Comparison of ENCODE assay signal across 24 cellular contexts in the genomic region with DNA sequence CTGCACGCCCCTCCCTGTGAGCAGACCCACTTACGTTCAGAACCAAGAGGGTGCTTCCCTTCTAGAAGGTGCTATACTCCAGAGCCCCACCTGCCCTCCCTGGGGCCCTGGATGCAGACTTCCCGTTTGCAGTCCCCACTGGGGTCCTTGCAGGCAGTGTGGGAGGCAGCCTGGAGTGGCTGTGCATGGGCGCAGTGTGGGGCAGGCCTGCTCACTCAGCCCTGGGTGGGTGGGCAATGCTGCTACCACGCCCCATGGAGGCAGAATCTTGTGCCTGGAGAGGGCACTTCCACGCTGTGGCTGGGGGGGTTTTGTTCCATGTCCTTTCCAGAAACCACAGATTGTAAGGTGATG.
DNase-seq lines count a peak whose midpoint lies in the region; ATAC-seq and TF ChIP-seq lines count a peak whose summit lies in the region.
"Had no signal": no experiment of that assay in that cellular context is flagged by ENCODE, and none has a peak within 500 bp of the region (broad histone marks: within the 10 kb centered on the region; RNA-seq: fewer than 3 reads in every experiment).

No MANE protein-coding gene starts in this region.

- no peaks in the 10 kb centered on the region for H3K27me3 Mint-ChIP-seq in activated T-cell treated with anti-CD3 and anti-CD28 coated beads, Interleukin-2, amount 50 U/mL, for 24 hours
- no peaks in the 10 kb centered on the region for H3K27me3 Mint-ChIP-seq in activated T-cell treated with anti-CD3 and anti-CD28 coated beads, Interleukin-2, amount 50 U/mL, for 72 hours (ENCODE audit: low read depth)
- peaks cover 5% of the 10 kb centered on the region for H3K27me3 Mint-ChIP-seq in glutamatergic neuron (ENCODE audit: unreplicated experiment)
- H3K27me3 Mint-ChIP-seq: CD4-positive, CD25-positive, alpha-beta regulatory T cell; dendritic cell treated with granulocyte-macrophage colony-stimulating factor and Interleukin-4, amounts not matched to agents 40 ng/mL and 50 ng/mL, for 4 days; naive thymus-derived CD4-positive, alpha-beta T cell had no signal

- H3K4me1 ChIP-seq in HEK293 (ENCODE audit: control insufficient read depth, insufficient read depth, low read length), result no peaks in the 10 kb centered on the region
- H3K4me1 ChIP-seq: breast epithelium had no signal

- H3K4me3 Mint-ChIP-seq in activated T-cell treated with anti-CD3 and anti-CD28 coated beads, Interleukin-2, amount 50 U/mL, for 24 hours, result no peak overlapping the region
- no peak overlapping the region for H3K4me3 Mint-ChIP-seq in activated T-cell treated with anti-CD3 and anti-CD28 coated beads, Interleukin-2, amount 50 U/mL, for 72 hours
- H3K4me3 Mint-ChIP-seq in glutamatergic neuron (ENCODE audit: unreplicated experiment), result no peak overlapping the region
- H3K4me3 Mint-ChIP-seq: activated T-helper 1 cell treated with anti-CD3 and anti-CD28 coated beads, Interleukin-12 subunit alpha, Interleukin-12 subunit beta, Interleukin-2, Interleukin-4 antibody, amounts not matched to agents 30 ng/mL and 10 ng/mL and 1 ng/mL, durations not matched to agents 14 hours and 24 hours and 36 hours; CD4-positive, CD25-positive, alpha-beta regulatory T cell; dendritic cell treated with granulocyte-macrophage colony-stimulating factor and Interleukin-4, amounts not matched to agents 40 ng/mL and 50 ng/mL, for 4 days; naive thymus-derived CD4-positive, alpha-beta T cell had no signal

- H3K4me1 Mint-ChIP-seq in activated T-cell treated with anti-CD3 and anti-CD28 coated beads, Interleukin-2, amount 50 U/mL, for 24 hours (ENCODE audit: low read depth), result no peaks in the 10 kb centered on the region
- H3K4me1 Mint-ChIP-seq in activated T-cell treated with anti-CD3 and anti-CD28 coated beads, Interleukin-2, amount 50 U/mL, for 72 hours (ENCODE audit: low read depth), result no peaks in the 10 kb centered on the region
- no peaks in the 10 kb centered on the region for H3K4me1 Mint-ChIP-seq in glutamatergic neuron (ENCODE audit: low read depth, unreplicated experiment)
- H3K4me1 Mint-ChIP-seq: CD4-positive, CD25-positive, alpha-beta regulatory T cell had no signal

- H3K36me3 Mint-ChIP-seq in activated T-cell treated with anti-CD3 and anti-CD28 coated beads, Interleukin-2, amount 50 U/mL, for 24 hours (ENCODE audit: low read depth), result peaks cover 6% of the 10 kb centered on the region
- H3K36me3 Mint-ChIP-seq in activated T-cell treated with anti-CD3 and anti-CD28 coated beads, Interleukin-2, amount 50 U/mL, for 72 hours (ENCODE audit: insufficient read depth in 2 of 2), result no peaks in the 10 kb centered on the region
- H3K36me3 Mint-ChIP-seq in glutamatergic neuron (ENCODE audit: unreplicated experiment), result no peaks in the 10 kb centered on the region
- H3K36me3 Mint-ChIP-seq: CD4-positive, CD25-positive, alpha-beta regulatory T cell had no signal

- H3K27ac Mint-ChIP-seq in activated T-cell treated with anti-CD3 and anti-CD28 coated beads, Interleukin-2, amount 50 U/mL, for 24 hours, result no peak overlapping the region
- no peak overlapping the region for H3K27ac Mint-ChIP-seq in activated T-cell treated with anti-CD3 and anti-CD28 coated beads, Interleukin-2, amount 50 U/mL, for 72 hours
- H3K27ac Mint-ChIP-seq in glutamatergic neuron (ENCODE audit: unreplicated experiment), result no peak overlapping the region
- H3K27ac Mint-ChIP-seq: activated T-helper 1 cell treated with anti-CD3 and anti-CD28 coated beads, Interleukin-12 subunit alpha, Interleukin-12 subunit beta, Interleukin-2, Interleukin-4 antibody, amounts not matched to agents 30 ng/mL and 10 ng/mL and 1 ng/mL, durations not matched to agents 14 hours and 24 hours and 36 hours; CD4-positive, CD25-positive, alpha-beta regulatory T cell; dendritic cell treated with granulocyte-macrophage colony-stimulating factor and Interleukin-4, amounts not matched to agents 40 ng/mL and 50 ng/mL, for 4 days; naive thymus-derived CD4-positive, alpha-beta T cell had no signal

- CTCF ChIA-PET in HEK293 (lab: Yijun Ruan, JAX), result no interaction called here

- no peak overlapping the region for H3K4me3 ChIP-seq in HEK293 (ENCODE audit: low read depth, low read length)
- H3K4me3 ChIP-seq: breast epithelium, smooth muscle cell had no signal

- peak; percentile 14 for DNase-seq in activated T-cell treated with anti-CD3 and anti-CD28 coated beads, Interleukin-2, amount 50 U/mL, for 24 hours
- DNase-seq in activated T-cell treated with anti-CD3 and anti-CD28 coated beads, Interleukin-2, amount 50 U/mL, for 72 hours, result no peak
- DNase-seq in glutamatergic neuron (peak; percentile 12), retina (peak; percentile 2), NCI-H526 treated with DMSO at 0.1 percent for 48 hours (lab: John Stamatoyannopoulos, UW) (no peak)
- DNase-seq in stimulated activated naive CD8-positive, alpha-beta T cell treated with anti-CD3 and anti-CD28 coated beads, Interleukin-15, Interleukin-2, amounts not matched to agents 100 U/mL and 50 U/mL, for 24 hours, result no peak
- DNase-seq: activated CD4-positive, alpha-beta T cell treated with anti-CD3 and anti-CD28 coated beads, Interleukin-2, amount 50 U/mL, for 1 hour; CD4-positive, CD25-positive, alpha-beta regulatory T cell; DMS53; hippocampal formation; mesendoderm; NCI-H1048; NCI-H2029 treated with DMSO at 0.1 percent for 48 hours; NCI-H510A treated with DMSO at 0.1 percent for 48 hours; substantia nigra had no signal

- no peak for TF ChIP-seq CTCF in HEK293 (tag by site-specific recombination; IDR thresholded peaks at IDR 0.05)
- no peak for TF ChIP-seq CTCF in glutamatergic neuron (IDR thresholded peaks at IDR 0.05; ENCODE audit: partially characterized antibody, unreplicated experiment)

- no peak overlapping the region for H3K27ac ChIP-seq in HEK293 (ENCODE audit: extremely low read depth, low read depth, low read length)
- H3K27ac ChIP-seq: breast epithelium, KMS-11, RWPE1 had no signal

- no peaks in the 10 kb centered on the region for H3K9me3 ChIP-seq in HEK293 (ENCODE audit: control insufficient read depth, insufficient read depth, low read depth, low read length)
- H3K9me3 ChIP-seq: breast epithelium had no signal

- POLR2A ChIA-PET in HEK293 (lab: Yijun Ruan, JAX), result no interaction called here

- no peaks in the 10 kb centered on the region for H3K9me3 Mint-ChIP-seq in activated T-cell treated with anti-CD3 and anti-CD28 coated beads, Interleukin-2, amount 50 U/mL, for 24 hours
- no peaks in the 10 kb centered on the region for H3K9me3 Mint-ChIP-seq in activated T-cell treated with anti-CD3 and anti-CD28 coated beads, Interleukin-2, amount 50 U/mL, for 72 hours
- no peaks in the 10 kb centered on the region for H3K9me3 Mint-ChIP-seq in glutamatergic neuron (ENCODE audit: unreplicated experiment)
- H3K9me3 Mint-ChIP-seq: activated T-helper 1 cell treated with anti-CD3 and anti-CD28 coated beads, Interleukin-12 subunit alpha, Interleukin-12 subunit beta, Interleukin-2, Interleukin-4 antibody, amounts not matched to agents 30 ng/mL and 10 ng/mL and 1 ng/mL, durations not matched to agents 14 hours and 24 hours and 36 hours; CD4-positive, CD25-positive, alpha-beta regulatory T cell; dendritic cell treated with granulocyte-macrophage colony-stimulating factor and Interleukin-4, amounts not matched to agents 40 ng/mL and 50 ng/mL, for 4 days; naive thymus-derived CD4-positive, alpha-beta T cell had no signal

- H3K36me3 ChIP-seq in HEK293 (ENCODE audit: control insufficient read depth in 2 of 2, insufficient read depth in 1 of 2, low read length in 2 of 2), result no peaks in the 10 kb centered on the region
- H3K36me3 ChIP-seq: breast epithelium had no signal

- no peak for ATAC-seq in activated T-cell treated with anti-CD3 and anti-CD28 coated beads, Interleukin-2, amount 50 U/mL, for 72 hours (replicated peaks in 1 of 2)
- no peak for ATAC-seq in GM18907 (IDR thresholded peaks at IDR 0.05; ENCODE audit: unreplicated experiment)
- ATAC-seq in stimulated activated naive CD8-positive, alpha-beta T cell treated with anti-CD3 and anti-CD28 coated beads, Interleukin-15, Interleukin-2, amounts not matched to agents 100 U/mL and 50 U/mL, for 24 hours, result no peak
- ATAC-seq: naive thymus-derived CD4-positive, alpha-beta T cell had no signal

TF ChIP-seq in HEK293, 187 proteins besides CTCF, POLR2A, EP300 and RAD21:
- TF ChIP-seq ZNF561 (tag by site-specific recombination; IDR thresholded peaks at IDR 0.05; ENCODE audit: borderline replicate concordance), result no peak
- TF ChIP-seq KLF16 (tag by site-specific recombination; IDR thresholded peaks at IDR 0.05), result no peak
- 0 out of 2 replicates have a peak, but pooled peaks have one; percentile 6 for TF ChIP-seq EGR2 (tag by site-specific recombination; IDR thresholded peaks at IDR 0.05; ENCODE audit: low read depth)
- TF ChIP-seq KLF10 (tag by site-specific recombination; IDR thresholded peaks at IDR 0.05), result no peak
- no peak for TF ChIP-seq ZNF423 (tag by site-specific recombination; IDR thresholded peaks at IDR 0.05)
- TF ChIP-seq OSR2 (tag by site-specific recombination; IDR thresholded peaks at IDR 0.05), result no peak

Comparison
In these comparisons a context has a peak if more than half of its experiments do, and no peak if none do; other contexts are left out.
1. DNase-seq: peak in activated T-cell treated with anti-CD3 and anti-CD28 coated beads, Interleukin-2, amount 50 U/mL, for 24 hours (single experiment), glutamatergic neuron (single experiment) and retina (single experiment); none in activated T-cell treated with anti-CD3 and anti-CD28 coated beads, Interleukin-2, amount 50 U/mL, for 72 hours (0 of 2), NCI-H526 treated with DMSO at 0.1 percent for 48 hours (single experiment) and stimulated activated naive CD8-positive, alpha-beta T cell treated with anti-CD3 and anti-CD28 coated beads, Interleukin-15, Interleukin-2, amounts not matched to agents 100 U/mL and 50 U/mL, for 24 hours (single experiment).